In genomic region chr16:450385-450784, GRCh38 we compare ENCODE assay signal across 2 cellular contexts.
TF ChIP-seq lines count a peak whose summit lies in the region.

No MANE protein-coding gene starts in this region.

TF ChIP-seq in GM23338, 12 proteins besides CTCF, POLR2A, EP300 and RAD21 (continued from another document):
- TF ChIP-seq ZNF114 (CRISPR knock-in tag; IDR thresholded peaks at IDR 0.05) (no peak), NANOG (IDR thresholded peaks at IDR 0.05; ENCODE audit: borderline replicate concordance) (no peak)

TF ChIP-seq in WTC11, 78 proteins besides CTCF, POLR2A, EP300 and RAD21 (continued from another document):
- TF ChIP-seq HMGXB4 (CRISPR knock-in tag; IDR thresholded peaks at IDR 0.05) (no peak), JUN (CRISPR knock-in tag; IDR thresholded peaks at IDR 0.05) (no peak), ZNF425 (CRISPR knock-in tag; conservative IDR thresholded peaks at IDR 0.05) (no peak), IRF1 (CRISPR knock-in tag; IDR thresholded peaks at IDR 0.05) (no peak), KAT7 (CRISPR knock-in tag; IDR thresholded peaks at IDR 0.05; ENCODE audit: borderline replicate concordance) (no peak), USF1 (CRISPR knock-in tag; IDR thresholded peaks at IDR 0.05) (no peak), USF2 (CRISPR knock-in tag; IDR thresholded peaks at IDR 0.05) (no peak), ZNF416 (CRISPR knock-in tag; IDR thresholded peaks at IDR 0.05) (no peak), PRDM15 (CRISPR knock-in tag; IDR thresholded peaks at IDR 0.05) (no peak), IRF2 (CRISPR knock-in tag; IDR thresholded peaks at IDR 0.05; ENCODE audit: borderline replicate concordance, low read depth) (no peak), NFYB (CRISPR knock-in tag; conservative IDR thresholded peaks at IDR 0.05; ENCODE audit: low read depth) (no peak), TCF7 (CRISPR knock-in tag; IDR thresholded peaks at IDR 0.05; ENCODE audit: low read depth) (no peak), ERG (CRISPR knock-in tag; IDR thresholded peaks at IDR 0.05) (no peak), OVOL2 (CRISPR knock-in tag; IDR thresholded peaks at IDR 0.05; ENCODE audit: borderline replicate concordance) (no peak), NR2C2 (CRISPR knock-in tag; IDR thresholded peaks at IDR 0.05) (no peak), RORB (CRISPR knock-in tag; IDR thresholded peaks at IDR 0.05) (no peak)
